12 cellular contexts compared by ENCODE assay signal in the genomic region with DNA sequence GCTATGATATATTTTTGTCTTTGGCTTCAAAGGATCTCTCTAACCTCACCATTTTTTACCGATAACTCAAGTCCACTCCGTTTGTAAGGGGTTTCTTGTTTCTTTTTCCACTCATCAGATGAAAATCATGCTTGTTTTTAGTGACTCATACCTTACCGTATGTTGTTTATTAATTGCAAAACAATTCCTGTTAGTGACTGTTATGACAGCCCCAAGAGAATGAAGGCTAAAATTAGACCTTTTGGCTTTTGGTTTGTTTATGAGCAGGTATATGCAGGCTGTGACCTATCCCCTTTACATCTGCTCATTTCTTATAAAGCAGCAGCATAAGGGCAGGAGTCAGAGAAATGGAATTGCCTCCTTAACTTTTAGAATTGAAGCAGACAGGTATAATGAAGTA.
DNase-seq lines count a peak whose midpoint lies in the region; ATAC-seq and TF ChIP-seq lines count a peak whose summit lies in the region.
"Had no signal": no experiment of that assay in that cellular context is flagged by ENCODE, and none has a peak within 500 bp of the region (broad histone marks: within the 10 kb centered on the region; RNA-seq: fewer than 3 reads in every experiment).

No MANE protein-coding gene starts in this region.

- DNase-seq in GM03348 (ENCODE audit: low spot score) (peak; percentile 16), GM23248 (peak; percentile 75), NCI-H1694 (lab: John Stamatoyannopoulos, UW) (peak; percentile 69), foreskin fibroblast (peak; percentile 48 to 64), endodermal cell (no peak), globus pallidus (ENCODE audit: low spot score) (no peak), KG1 (lab: John Stamatoyannopoulos, UW) (no peak)
- DNase-seq: activated CD4-positive, alpha-beta T cell treated with anti-CD3 and anti-CD28 coated beads, Interleukin-2, amount 10 ng/mL, durations not matched to agents 24 days and 14 days; amniotic stem cell; stimulated activated CD4-positive, alpha-beta T cell treated with anti-CD3 and anti-CD28 coated beads, Interleukin-4, amount 100 ng/mL, for 24 hours; thyroid gland had no signal

- H3F3A ChIP-seq in GM23248 (ENCODE audit: insufficient read depth) = peaks cover 20% of the 10 kb centered on the region

- no peaks in the 10 kb centered on the region for H3K4me1 Mint-ChIP-seq in endodermal cell
- H3K4me1 Mint-ChIP-seq: activated CD4-positive, alpha-beta T cell treated with anti-CD3 and anti-CD28 coated beads, Interleukin-2, amount 10 ng/mL, durations not matched to agents 24 days and 14 days had no signal

- no peaks in the 10 kb centered on the region for H3K27me3 Mint-ChIP-seq in endodermal cell (ENCODE audit: insufficient read depth)
- H3K27me3 Mint-ChIP-seq: activated CD4-positive, alpha-beta T cell treated with anti-CD3 and anti-CD28 coated beads, Interleukin-2, amount 10 ng/mL, durations not matched to agents 24 days and 14 days had no signal

- H3K9me2 ChIP-seq in GM23248 (ENCODE audit: insufficient read depth) = no peaks in the 10 kb centered on the region

- no peak overlapping the region for H3K27ac Mint-ChIP-seq in endodermal cell
- H3K27ac Mint-ChIP-seq: activated CD4-positive, alpha-beta T cell treated with anti-CD3 and anti-CD28 coated beads, Interleukin-2, amount 10 ng/mL, durations not matched to agents 24 days and 14 days had no signal

- H3K9me3 Mint-ChIP-seq in endodermal cell = no peaks in the 10 kb centered on the region

- H3K27me3 ChIP-seq in GM23248 (replicated peaks; ENCODE audit: insufficient read depth) (no peaks in the 10 kb centered on the region), endodermal cell (ENCODE audit: control insufficient read depth, insufficient read depth, low read length, poor library complexity, severe bottlenecking) (no peaks in the 10 kb centered on the region)
- H3K27me3 ChIP-seq: thyroid gland had no signal

- peaks cover 22% of the 10 kb centered on the region for H3K4me1 ChIP-seq in GM23248 (ENCODE audit: insufficient read depth)
- no peaks in the 10 kb centered on the region for H3K4me1 ChIP-seq in endodermal cell (ENCODE audit: control insufficient read depth, insufficient read depth, low read length)
- H3K4me1 ChIP-seq: thyroid gland had no signal

- WGBS in GM23248 (ENCODE audit: low coverage in 1 of 2, low lambda C conversion rate in 2 of 2, missing lambda C conversion rate in 2 of 2), 2 experiments = 3 to 5% methylated on average over 3 of the region's 3 CpGs
- WGBS in endodermal cell (ENCODE audit: insufficient coverage in 1 of 2, insufficient read length in 1 of 2), 2 experiments = 89 to 91% methylated on average over 2 to 3 of the region's 3 CpGs

- in situ Hi-C loops in GM23248 (cut with MboI) = no loop called here

- H2AFZ ChIP-seq in GM23248 = peak overlapping the region; percentile 37

- H3K9me3 ChIP-seq in GM23248 (ENCODE audit: low read depth) = no peaks in the 10 kb centered on the region
- no peaks in the 10 kb centered on the region for H3K9me3 ChIP-seq in endodermal cell (ENCODE audit: control insufficient read depth, low read length)
- H3K9me3 ChIP-seq: thyroid gland had no signal

- H3K36me3 ChIP-seq in GM23248 (ENCODE audit: low read depth) = no peaks in the 10 kb centered on the region
- no peaks in the 10 kb centered on the region for H3K36me3 ChIP-seq in endodermal cell (ENCODE audit: control insufficient read depth, insufficient read depth, low read length)
- H3K36me3 ChIP-seq: thyroid gland had no signal

- H3K27ac ChIP-seq in GM23248 (peak overlapping the region; percentile 37), endodermal cell (ENCODE audit: low read depth, low read length) (no peak overlapping the region)
- H3K27ac ChIP-seq: thyroid gland had no signal

- ATAC-seq in GM21737 (IDR thresholded peaks at IDR 0.05; ENCODE audit: unreplicated experiment) = no peak

- no peaks in the 10 kb centered on the region for H3K79me2 ChIP-seq in GM23248 (ENCODE audit: insufficient read depth)

- H3K4me3 Mint-ChIP-seq in endodermal cell = no peak overlapping the region
- H3K4me3 Mint-ChIP-seq: activated CD4-positive, alpha-beta T cell treated with anti-CD3 and anti-CD28 coated beads, Interleukin-2, amount 10 ng/mL, durations not matched to agents 24 days and 14 days had no signal

- peak overlapping the region; percentile 47 for H3K4me2 ChIP-seq in GM23248 (ENCODE audit: unreplicated experiment)

- TF ChIP-seq CTCF in foreskin fibroblast (IDR thresholded peaks at IDR 0.05; ENCODE audit: low read depth, low read length) (no peak), endodermal cell (conservative IDR thresholded peaks at IDR 0.05) (no peak)

- H3K9ac ChIP-seq in GM23248 (peak overlapping the region; percentile 13), endodermal cell (ENCODE audit: extremely low read depth, low read length, poor library complexity, severe bottlenecking) (no peak overlapping the region)

- H3K36me3 Mint-ChIP-seq in endodermal cell (ENCODE audit: low read depth) = no peaks in the 10 kb centered on the region

- H3K4me3 ChIP-seq in GM23248 = peak overlapping the region; percentile 15; the same call in 1 of the 2 replicates
- H3K4me3 ChIP-seq in foreskin fibroblast (ENCODE audit: low read depth in 1 of 2, low read length in 2 of 2) = no peak overlapping the region
- no peak overlapping the region for H3K4me3 ChIP-seq in endodermal cell (ENCODE audit: low read length)
- H3K4me3 ChIP-seq: thyroid gland had no signal

- H4K20me1 ChIP-seq in GM23248 (ENCODE audit: insufficient read depth) = no peaks in the 10 kb centered on the region

Comparison
In these comparisons a context has a peak if more than half of its experiments do, and no peak if none do; other contexts are left out.
1. DNase-seq: peak in GM03348 (single experiment), GM23248 (single experiment), NCI-H1694 (single experiment) and foreskin fibroblast (2 of 2); none in endodermal cell (single experiment), globus pallidus (single experiment) and KG1 (single experiment).